8 cellular contexts compared by ENCODE assay signal in genomic region chr3:48187579-48188265, GRCh38. TPM values are rescaled to one million over a fixed set of nuclear protein-coding genes. Genes with fewer than 3 reads are reported as not detected.
DNase-seq lines count a peak whose midpoint lies in the region; ATAC-seq and TF ChIP-seq lines count a peak whose summit lies in the region.

No MANE protein-coding gene starts in this region.

- H3K9me3 ChIP-seq in ES-I3 (ENCODE audit: control insufficient read depth, insufficient read depth, low read length) (no peaks in the 10 kb centered on the region), HUES6 (ENCODE audit: control insufficient read depth, insufficient read depth, low read depth, low read length) (no peaks in the 10 kb centered on the region), heart left ventricle (no peaks in the 10 kb centered on the region), psoas muscle (no peaks in the 10 kb centered on the region)

- peak overlapping the region; percentile 79 for H3K27ac Mint-ChIP-seq in activated T-cell treated with anti-CD3 and anti-CD28 coated beads, Interleukin-2, amount 50 U/mL, for 72 hours

- TF ChIP-seq POLR2A in heart left ventricle (IDR thresholded peaks at IDR 0.05), result no peak

- peak; percentile 68 to 70 for DNase-seq in activated T-cell treated with anti-CD3 and anti-CD28 coated beads, Interleukin-2, amount 50 U/mL, for 72 hours
- DNase-seq in heart left ventricle (peak; percentile 32 to 81 (median 69)), psoas muscle (peak in 1 of 2 donors; percentile 86), G401 (ENCODE audit: low spot score) (no peak), ecto neural progenitor cell (ENCODE audit: low spot score) (no peak)

- intact Hi-C loops in heart left ventricle (cut with DNase I) (no loop called here), psoas muscle (cut with DNase I) (no loop called here)

- H3K4me3 Mint-ChIP-seq in activated T-cell treated with anti-CD3 and anti-CD28 coated beads, Interleukin-2, amount 50 U/mL, for 72 hours, result peak overlapping the region; percentile 89 to 95

- peak; percentile 26 for ATAC-seq in GM21515 (IDR thresholded peaks at IDR 0.05; ENCODE audit: unreplicated experiment)
- ATAC-seq in activated T-cell treated with anti-CD3 and anti-CD28 coated beads, Interleukin-2, amount 50 U/mL, for 72 hours (replicated peaks in 1 of 2), result peak; percentile 49 to 54
- ATAC-seq in heart left ventricle, result peak; percentile 34 to 71 (median 48)
- peak; percentile 43 to 75 (median 58) for ATAC-seq in psoas muscle

- no peaks in the 10 kb centered on the region for H3K27me3 Mint-ChIP-seq in activated T-cell treated with anti-CD3 and anti-CD28 coated beads, Interleukin-2, amount 50 U/mL, for 72 hours (ENCODE audit: low read depth)

- H3K36me3 ChIP-seq in ES-I3 (ENCODE audit: insufficient read depth, low read length) (peaks cover 29% of the 10 kb centered on the region), HUES6 (ENCODE audit: control insufficient read depth, insufficient read depth, low read length) (peaks cover 42% of the 10 kb centered on the region), heart left ventricle (peaks cover 0 to 1% (median 0%) of the 10 kb centered on the region in 9 donors), psoas muscle (ENCODE audit: insufficient read depth in 1 of 2, low read depth in 1 of 2) (no peaks in the 10 kb centered on the region)

- H3K9me3 Mint-ChIP-seq in activated T-cell treated with anti-CD3 and anti-CD28 coated beads, Interleukin-2, amount 50 U/mL, for 72 hours, result no peaks in the 10 kb centered on the region

- in situ Hi-C loops in G401 (cut with HindIII; ENCODE audit: low sequenced_read_pairs), result no loop called here

- H3K36me3 Mint-ChIP-seq in activated T-cell treated with anti-CD3 and anti-CD28 coated beads, Interleukin-2, amount 50 U/mL, for 72 hours (ENCODE audit: insufficient read depth in 2 of 2), result peaks cover 10 to 39% of the 10 kb centered on the region in 2 donors

- WGBS in heart left ventricle, 4 donors, result 0 to 1% (median 1%) methylated on average over 45 to 87 of the region's 87 CpGs
- 1% methylated on average over 43 to 87 of the region's 87 CpGs for WGBS in psoas muscle, 3 donors

- H3K4me1 Mint-ChIP-seq in activated T-cell treated with anti-CD3 and anti-CD28 coated beads, Interleukin-2, amount 50 U/mL, for 72 hours (ENCODE audit: low read depth), result peaks cover 25% of the 10 kb centered on the region

- TF ChIP-seq CTCF in heart left ventricle (IDR thresholded peaks at IDR 0.05) (no peak), psoas muscle (IDR thresholded peaks at IDR 0.05) (no peak)

- H3K4me1 ChIP-seq in ES-I3 (ENCODE audit: insufficient read depth, low read length), result peaks cover 10% of the 10 kb centered on the region
- peaks cover 14% of the 10 kb centered on the region for H3K4me1 ChIP-seq in HUES6 (ENCODE audit: control insufficient read depth, insufficient read depth, low read length)
- peaks cover 0 to 15% (median 9%) of the 10 kb centered on the region in 12 donors for H3K4me1 ChIP-seq in heart left ventricle
- peaks cover 9% of the 10 kb centered on the region for H3K4me1 ChIP-seq in psoas muscle

- H3K4me3 ChIP-seq in HUES6 (ENCODE audit: low read depth, low read length) (peak overlapping the region; percentile 91), heart left ventricle (peak overlapping the region; percentile 54 to 86 (median 72)), psoas muscle (peak overlapping the region; percentile 75)

- H3K9ac ChIP-seq in ES-I3 (ENCODE audit: low read depth, low read length) (peak overlapping the region; percentile 80), HUES6 (ENCODE audit: low read length) (peak overlapping the region; percentile 95)

- peak overlapping the region; percentile 93; the same call in 1 of the 2 replicates for H3K27ac ChIP-seq in HUES6 (ENCODE audit: low read depth, low read length)
- peak overlapping the region in 4 of 12 donors; percentile 32 to 71 (median 43) for H3K27ac ChIP-seq in heart left ventricle
- peak overlapping the region; percentile 19 for H3K27ac ChIP-seq in psoas muscle

- H3K27me3 ChIP-seq in HUES6 (ENCODE audit: control insufficient read depth, insufficient read depth, low read length), result no peaks in the 10 kb centered on the region
- no peaks in the 10 kb centered on the region for H3K27me3 ChIP-seq in heart left ventricle
- no peaks in the 10 kb centered on the region for H3K27me3 ChIP-seq in psoas muscle (ENCODE audit: insufficient read depth in 3 of 3, low read length in 2 of 3)

RNA-seq across cellular contexts. Expression of gene CDC25A, which starts 0.5 kb away (rescaled TPM):
- total RNA-seq in activated T-cell treated with anti-CD3 and anti-CD28 coated beads, Interleukin-2, amount 50 U/mL, for 72 hours, result 10 to 100 TPM; 27.8 to 31.6 TPM
- total RNA-seq in heart left ventricle (1 to 10 TPM in 5 of 9 donors, under 1 TPM in 4; 0.49 to 3.6 (median 1.1) TPM), psoas muscle (under 1 TPM; 0.38 to 0.93 (median 0.52) TPM)
- polyA plus RNA-seq in heart left ventricle (under 1 TPM; 0.42 to 0.57 TPM), psoas muscle (1 to 10 TPM in 1 of 3 donors, under 1 TPM in 2; 0.20 to 2.9 (median 0.33) TPM)
- 42.5 and 45.4 TPM in 2 replicates for total RNA-seq in G401 (2014; rRNA removed; shearing (Covaris generic))

RNA-seq across cellular contexts. Expression of gene CAMP, which starts 35.6 kb away (rescaled TPM):
- total RNA-seq in activated T-cell treated with anti-CD3 and anti-CD28 coated beads, Interleukin-2, amount 50 U/mL, for 72 hours, result not detected
- total RNA-seq in heart left ventricle (1 to 10 TPM in 1 of 9 donors, under 1 TPM in 1, not detected in 7; 0.48 to 3.0 TPM), psoas muscle (under 1 TPM in 1 of 4 donors, not detected in 3; 0.49 TPM)
- polyA plus RNA-seq in heart left ventricle (1 to 10 TPM in 1 of 2 donors, under 1 TPM in 1; 0.76 to 1.2 TPM), psoas muscle (under 1 TPM in 1 of 3 donors, not detected in 2; 0.09 TPM)
- not detected in 2 replicates for total RNA-seq in G401 (2014; rRNA removed; shearing (Covaris generic))

RNA-seq across cellular contexts. Expression of gene ZNF589, which starts 53.2 kb away (rescaled TPM):
- total RNA-seq in activated T-cell treated with anti-CD3 and anti-CD28 coated beads, Interleukin-2, amount 50 U/mL, for 72 hours, result 10 to 100 TPM; 26.0 to 39.7 TPM
- total RNA-seq in heart left ventricle, result 1 to 10 TPM; 2.7 to 7.5 (median 4.8) TPM
- 1 to 10 TPM; 3.0 to 3.9 TPM for polyA plus RNA-seq in heart left ventricle
- total RNA-seq in psoas muscle, result 1 to 10 TPM; 1.3 to 8.1 (median 3.2) TPM
- polyA plus RNA-seq in psoas muscle, result 1 to 10 TPM; 2.3 to 9.4 (median 2.6) TPM
- total RNA-seq in G401 (2014; rRNA removed; shearing (Covaris generic)), result 8.1 and 14.8 TPM in 2 replicates

Comparison
In these comparisons a context has a peak if more than half of its experiments do, and no peak if none do; other contexts are left out.
1. DNase-seq: peak in activated T-cell treated with anti-CD3 and anti-CD28 coated beads, Interleukin-2, amount 50 U/mL, for 72 hours (2 of 2) and heart left ventricle (5 of 5); none in G401 (single experiment) and ecto neural progenitor cell (single experiment).
2. Peak in every context shown above with its lines, with median percentiles within 50 percentile points of each other: ATAC-seq and H3K4me3 ChIP-seq.